Comparison of ENCODE assay signal across 24 cellular contexts in genomic region chr2:152260939-152261338, GRCh38.
DNase-seq lines count a peak whose midpoint lies in the region; ATAC-seq, FAIRE-seq and TF ChIP-seq lines count a peak whose summit lies in the region.
"Had no signal": no experiment of that assay in that cellular context is flagged by ENCODE, and none has a peak within 500 bp of the region (broad histone marks: within the 10 kb centered on the region; RNA-seq: fewer than 3 reads in every experiment).

No MANE protein-coding gene starts in this region.

- H2BK12ac ChIP-seq in H1 (ENCODE audit: low read depth, low read length) = no peak overlapping the region

- no peak overlapping the region for H2AK5ac ChIP-seq in H1 (ENCODE audit: low read depth, low read length)

- ATAC-seq in WTC11 = no peak
- no peak for ATAC-seq in GM18909 (IDR thresholded peaks at IDR 0.05; ENCODE audit: poor library complexity, unreplicated experiment)
- ATAC-seq: CD8-positive, alpha-beta T cell had no signal

- no peaks in the 10 kb centered on the region for H3K4me1 Mint-ChIP-seq in WTC11
- H3K4me1 Mint-ChIP-seq: B cell had no signal

- H3K4me1 ChIP-seq in HEK293 (ENCODE audit: control insufficient read depth, insufficient read depth, low read length) = no peaks in the 10 kb centered on the region
- H3K4me1 ChIP-seq in H1 (replicated peaks in 1 of 4; ENCODE audit: control insufficient read depth in 3 of 4, insufficient read depth in 4 of 4, low read length in 3 of 4) = no peaks in the 10 kb centered on the region
- H3K4me1 ChIP-seq: Caco-2 had no signal

- FAIRE-seq in GM12891 (lab: Jason Lieb, UNC) (peak; percentile 28), H1 (lab: Jason Lieb, UNC) (no peak)
- FAIRE-seq: A204.1, D721Med, G401.6, GM12892 had no signal

- TF ChIP-seq POLR2A in GM12891 (IDR thresholded peaks at IDR 0.05; ENCODE audit: low read depth, low read length) (no peak), H1 (IDR thresholded peaks at IDR 0.05; ENCODE audit: control extremely low read depth in 1 of 2, low read depth in 2 of 2, low read length in 2 of 2) (no peak)

- no peak overlapping the region for H3K18ac ChIP-seq in H1 (ENCODE audit: extremely low read depth, low read length)

- H3K36me3 ChIP-seq in HEK293 (ENCODE audit: control insufficient read depth in 2 of 2, insufficient read depth in 1 of 2, low read length in 2 of 2) (no peaks in the 10 kb centered on the region), H1 (ENCODE audit: control insufficient read depth in 2 of 4, insufficient read depth in 4 of 4, low read length in 3 of 4) (no peaks in the 10 kb centered on the region)
- H3K36me3 ChIP-seq: BLaER1 treated with 17β-estradiol and CSF1 and Interleukin-3, amounts not matched to agents 10 nM and 100 nM had no signal

- H2BK20ac ChIP-seq in H1 (ENCODE audit: low read length) = no peak overlapping the region

- no peaks in the 10 kb centered on the region for H3K27me3 Mint-ChIP-seq in WTC11 (ENCODE audit: low read depth)

- no peak overlapping the region for H2AFZ ChIP-seq in H1 (ENCODE audit: low read length)

- H3K4me2 ChIP-seq in H1 (ENCODE audit: insufficient read depth in 1 of 2, low read depth in 2 of 2, low read length in 2 of 2) = no peak overlapping the region
- H3K4me2 ChIP-seq: BLaER1 treated with 17β-estradiol and CSF1 and Interleukin-3, amounts not matched to agents 10 nM and 100 nM had no signal

- H3K4me3 ChIP-seq in HEK293 (ENCODE audit: low read depth, low read length) (no peak overlapping the region), H1 (ENCODE audit: extremely low read depth in 1 of 4, insufficient read depth in 2 of 4, low read depth in 3 of 4, low read length in 4 of 4) (no peak overlapping the region)
- H3K4me3 ChIP-seq: BLaER1 treated with 17β-estradiol and CSF1 and Interleukin-3, amounts not matched to agents 10 nM and 100 nM had no signal

- no peaks in the 10 kb centered on the region for H3K23me2 ChIP-seq in H1 (ENCODE audit: low read depth, low read length)

- no peak overlapping the region for H3K9ac ChIP-seq in H1 (replicated peaks in 1 of 4; ENCODE audit: extremely low read depth in 1 of 4, low read depth in 3 of 4, low read length in 3 of 4)
- H3K9ac ChIP-seq: BLaER1 treated with 17β-estradiol and CSF1 and Interleukin-3, amounts not matched to agents 10 nM and 100 nM had no signal

- H4K91ac ChIP-seq in H1 (replicated peaks; ENCODE audit: insufficient read length, low read length) = no peak overlapping the region

- no peak overlapping the region for H3K56ac ChIP-seq in H1 (replicated peaks; ENCODE audit: insufficient read length, low read depth, low read length)

- no peak for TF ChIP-seq RAD21 in H1 (IDR thresholded peaks at IDR 0.05 in 1 of 2, conservative IDR thresholded peaks at IDR 0.05 in 1 of 2; ENCODE audit: low read depth in 2 of 2, low read length in 2 of 2)

- H3K9me3 Mint-ChIP-seq in WTC11 = peaks cover 11% of the 10 kb centered on the region
- H3K9me3 Mint-ChIP-seq: CD8-positive, alpha-beta T cell had no signal

- 92% methylated on average over 4 of the region's 4 CpGs; no CpG with 5 or more reads in 1 of the 2 experiments for WGBS in H1 (ENCODE audit: extremely low coverage in 1 of 2, insufficient coverage in 1 of 2, insufficient read length in 1 of 2, insufficient replicate concordance in 2 of 2, low coverage in 1 of 2, low lambda C conversion rate in 2 of 2, missing lambda C conversion rate in 1 of 2), 2 experiments

- no peaks in the 10 kb centered on the region for H3K9me3 ChIP-seq in HEK293 (ENCODE audit: control insufficient read depth, insufficient read depth, low read depth, low read length)
- peaks cover 0 to 4% of the 10 kb centered on the region in 2 experiments; a peak in 1 of 4 replicates for H3K9me3 ChIP-seq in H1 (ENCODE audit: insufficient read depth in 2 of 2, low read depth in 1 of 2, low read length in 1 of 2)

- no peaks in the 10 kb centered on the region for H3K79me1 ChIP-seq in H1 (ENCODE audit: low read depth, low read length)

- no peak overlapping the region for H3K14ac ChIP-seq in H1 (ENCODE audit: insufficient read length)

- H2BK15ac ChIP-seq in H1 (ENCODE audit: low read length) = no peak overlapping the region

- no peak for TF ChIP-seq CTCF in HEK293 (tag by site-specific recombination; IDR thresholded peaks at IDR 0.05)
- TF ChIP-seq CTCF in WTC11 (IDR thresholded peaks at IDR 0.05) = no peak
- TF ChIP-seq CTCF in H1 (IDR thresholded peaks at IDR 0.05; ENCODE audit: control extremely low read depth in 1 of 3, insufficient read depth in 1 of 3, low read depth in 1 of 3, low read length in 3 of 3) = no peak

- no peak overlapping the region for H4K8ac ChIP-seq in H1 (ENCODE audit: extremely low read depth, insufficient read depth, low read length)

- H2BK5ac ChIP-seq in H1 (ENCODE audit: low read depth, low read length) = no peak overlapping the region

- no peak overlapping the region for H3K4ac ChIP-seq in H1 (replicated peaks; ENCODE audit: insufficient read length, low read depth, low read length)

- no peak for TF ChIP-seq EP300 in H1 (IDR thresholded peaks at IDR 0.05; ENCODE audit: borderline replicate concordance in 1 of 2, low read depth in 2 of 2, low read length in 2 of 2)

- H4K20me1 ChIP-seq in H1 (replicated peaks in 1 of 2; ENCODE audit: control insufficient read depth in 1 of 2, insufficient read depth in 2 of 2, low read length in 2 of 2) = no peaks in the 10 kb centered on the region
- H4K20me1 ChIP-seq: BLaER1 treated with 17β-estradiol and CSF1 and Interleukin-3, amounts not matched to agents 10 nM and 100 nM had no signal

- H3K79me2 ChIP-seq in H1 (ENCODE audit: control insufficient read depth in 1 of 2, insufficient read depth in 2 of 2, low read length in 2 of 2) = no peaks in the 10 kb centered on the region

- H3K27me3 ChIP-seq in H1 (replicated peaks in 1 of 4; ENCODE audit: control insufficient read depth in 3 of 4, extremely low read depth in 1 of 4, insufficient read depth in 3 of 4, low read length in 3 of 4) = no peaks in the 10 kb centered on the region
- H3K27me3 ChIP-seq: BLaER1 treated with 17β-estradiol and CSF1 and Interleukin-3, amounts not matched to agents 10 nM and 100 nM had no signal

- no peak for DNase-seq in GM12891 (ENCODE audit: insufficient read length, low spot score)
- no peak for DNase-seq in WTC11 (ENCODE audit: low spot score)
- DNase-seq in H1 (ENCODE audit: low read depth in 1 of 2, low spot score in 2 of 2) = no peak
- no peak for DNase-seq in C1 segment of cervical spinal cord (lab: John Stamatoyannopoulos, UW)
- no peak for DNase-seq in MV-4-11 (lab: John Stamatoyannopoulos, UW)
- no peak for DNase-seq in AG08395 (ENCODE audit: low spot score)
- DNase-seq: 8988T; ACHN; AML-193; Caco-2; Calu3; CD4-positive, alpha-beta T cell; CD8-positive, alpha-beta T cell; DMS79 treated with DMSO at 0.1 percent for 48 hours; GF-D8 had no signal

- no peak overlapping the region for H4K5ac ChIP-seq in H1 (ENCODE audit: insufficient read length, low read depth, low read length)

- no peak overlapping the region for H3K27ac ChIP-seq in HEK293 (ENCODE audit: extremely low read depth, low read depth, low read length)
- no peak overlapping the region for H3K27ac ChIP-seq in H1 (ENCODE audit: low read depth, low read length)
- H3K27ac ChIP-seq: BLaER1 treated with 17β-estradiol and CSF1 and Interleukin-3, amounts not matched to agents 10 nM and 100 nM had no signal

- H3K4me3 Mint-ChIP-seq in WTC11 = no peak overlapping the region
- H3K4me3 Mint-ChIP-seq: B cell; CD14-positive monocyte; CD4-positive, alpha-beta T cell; CD8-positive, alpha-beta T cell had no signal

- POLR2A ChIA-PET in HEK293 (lab: Yijun Ruan, JAX) = no interaction called here
- POLR2A ChIA-PET in WTC11 (lab: Charles Lee) = no interaction called here
- POLR2A ChIA-PET in H1 (lab: Charles Lee; ENCODE audit: partially characterized antibody) = no interaction called here

- CTCF ChIA-PET in HEK293 (lab: Yijun Ruan, JAX) (no interaction called here), WTC11 (lab: Charles Lee) (no interaction called here), H1 (lab: Charles Lee; ENCODE audit: partially characterized antibody) (interaction anchor here (2.0 kb wide), 1 partner anchor 15 kb away, joined by 6 read pairs; no protein-coding TSS in a partner anchor)

- H2BK120ac ChIP-seq in H1 (replicated peaks; ENCODE audit: low read depth, low read length) = no peak overlapping the region

- no peak overlapping the region for H3K27ac Mint-ChIP-seq in WTC11
- H3K27ac Mint-ChIP-seq: B cell; CD14-positive monocyte; CD4-positive, alpha-beta T cell; CD8-positive, alpha-beta T cell had no signal

- H3K36me3 Mint-ChIP-seq in WTC11 = no peaks in the 10 kb centered on the region
- H3K36me3 Mint-ChIP-seq: CD14-positive monocyte; CD8-positive, alpha-beta T cell had no signal

- no peak overlapping the region for H3K23ac ChIP-seq in H1 (ENCODE audit: insufficient read length)

TF ChIP-seq in GM12891, 5 proteins besides CTCF, POLR2A, EP300 and RAD21:
- no peak for TF ChIP-seq PAX5 (IDR thresholded peaks at IDR 0.05; ENCODE audit: insufficient read depth, low read length, severe bottlenecking)
- no peak for TF ChIP-seq SPI1 (IDR thresholded peaks at IDR 0.05; ENCODE audit: low read depth, low read length)
- no peak for TF ChIP-seq POLR2AphosphoS5 (IDR thresholded peaks at IDR 0.05; ENCODE audit: low read depth, low read length)
- TF ChIP-seq POU2F2 (IDR thresholded peaks at IDR 0.05; ENCODE audit: low read depth, low read length) = no peak
- no peak for TF ChIP-seq TAF1 (IDR thresholded peaks at IDR 0.05; ENCODE audit: low read depth, low read length)

TF ChIP-seq in HEK293, 187 proteins besides CTCF, POLR2A, EP300 and RAD21 (continues in another document):
- no peak for TF ChIP-seq ZNF394 (tag by site-specific recombination; IDR thresholded peaks at IDR 0.05; ENCODE audit: borderline replicate concordance)

TF ChIP-seq in WTC11, 78 proteins besides CTCF, POLR2A, EP300 and RAD21 (continues in another document):
- TF ChIP-seq GTF2I (CRISPR knock-in tag; conservative IDR thresholded peaks at IDR 0.05) = 0 out of 2 replicates have a peak, but pooled peaks have one; percentile 65

TF ChIP-seq in H1, 55 proteins besides CTCF, POLR2A, EP300 and RAD21:
- TF ChIP-seq KDM1A (IDR thresholded peaks at IDR 0.05; ENCODE audit: borderline replicate concordance, low read length) = 0 out of 2 replicates have a peak, but pooled peaks have one; percentile 61
- TF ChIP-seq HDAC2 (IDR thresholded peaks at IDR 0.05; ENCODE audit: borderline replicate concordance in 1 of 2, low read depth in 2 of 2, low read length in 2 of 2) = peak in 1 of 2 experiments; percentile 42; a peak in 1 of 4 replicates
- TF ChIP-seq CHD2 (IDR thresholded peaks at IDR 0.05; ENCODE audit: low read length) = no peak
TF ChIP-seq in H1: peak in this region for 2.
